In genomic region chr5:2929779-2930178, GRCh38 we compare ENCODE assay signal across 21 cellular contexts.
"Had no signal": no experiment of that assay in that cellular context is flagged by ENCODE, and none has a peak within 500 bp of the region (broad histone marks: within the 10 kb centered on the region; RNA-seq: fewer than 3 reads in every experiment).

No MANE protein-coding gene starts in this region.

- ATAC-seq: K562 had no signal

- H3K4me2 ChIP-seq: KMS-11, SK-N-SH had no signal

- H3K4me3 ChIP-seq: K562 had no signal

- H3K4me3 Mint-ChIP-seq: IgD-negative memory B cell had no signal

- H3K9me3 ChIP-seq: SK-N-SH had no signal

- H3K27me3 Mint-ChIP-seq: IgD-negative memory B cell had no signal

- H3K4me1 Mint-ChIP-seq: IgD-negative memory B cell had no signal

- DNase-seq: Kasumi-1, MM.1S, NCI-H1092 treated with DMSO at 0.1 percent for 48 hours, NCI-H1436, NCI-H187, NCI-H2029, NCI-H2081 treated with DMSO at 0.1 percent for 48 hours, NCI-H2171, NCI-H226, NCI-H446, NCI-H510A, NCI-H524 treated with DMSO at 0.1 percent for 48 hours, NCI-H69, NCI-H774, RPMI8226, SHP77, SK-N-SH had no signal

- H3K27ac ChIP-seq: HL-60, KMS-11 had no signal

- H3K36me3 Mint-ChIP-seq: IgD-negative memory B cell had no signal
